In the genomic region with DNA sequence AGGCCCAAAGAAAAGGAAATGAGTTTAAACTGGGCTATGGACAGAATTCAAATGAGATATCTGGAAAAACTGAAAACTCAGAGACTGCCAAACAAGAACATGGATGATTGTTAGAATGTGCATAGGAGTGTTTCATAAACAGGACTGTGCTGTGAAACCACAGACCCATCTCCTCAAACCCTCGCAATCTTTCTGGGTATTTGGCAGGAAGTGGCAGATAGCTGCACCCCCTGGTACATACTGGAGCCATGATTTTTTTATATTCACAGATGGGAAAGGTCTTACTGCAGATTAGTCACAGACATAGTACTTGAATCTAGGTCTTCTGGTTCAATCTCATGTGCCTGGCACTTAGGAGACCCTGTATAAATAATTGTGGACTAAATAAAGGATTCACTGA, we compare ENCODE assay signal across 10 cellular contexts.
DNase-seq lines count a peak whose midpoint lies in the region; ATAC-seq and TF ChIP-seq lines count a peak whose summit lies in the region.
"Had no signal": no experiment of that assay in that cellular context is flagged by ENCODE, and none has a peak within 500 bp of the region (broad histone marks: within the 10 kb centered on the region; RNA-seq: fewer than 3 reads in every experiment).

No MANE protein-coding gene starts in this region.

- H3K27ac ChIP-seq in CD4-positive, CD25-positive, alpha-beta regulatory T cell (ENCODE audit: insufficient read depth, low read length, poor library complexity, severe bottlenecking), result peak overlapping the region; percentile 69

- no peaks in the 10 kb centered on the region for H3K36me3 ChIP-seq in CD4-positive, CD25-positive, alpha-beta regulatory T cell (ENCODE audit: control insufficient read depth, insufficient read depth, low read length)
- H3K36me3 ChIP-seq in mucosa of descending colon (ENCODE audit: low read depth), result no peaks in the 10 kb centered on the region

- H3K4me1 Mint-ChIP-seq in CD4-positive, CD25-positive, alpha-beta regulatory T cell, result peaks cover 35 to 85% (median 65%) of the 10 kb centered on the region in 4 donors
- peaks cover 80% of the 10 kb centered on the region for H3K4me1 Mint-ChIP-seq in activated T-cell treated with anti-CD3 and anti-CD28 coated beads, Interleukin-2, amount 50 U/mL, for 72 hours (ENCODE audit: low read depth)
- H3K4me1 Mint-ChIP-seq in Calu3 (ENCODE audit: low read depth, unreplicated experiment), result peaks cover 15% of the 10 kb centered on the region

- peak in 2 of 3 donors; percentile 53 to 93 for DNase-seq in CD4-positive, CD25-positive, alpha-beta regulatory T cell
- DNase-seq in Kasumi-1 (lab: John Stamatoyannopoulos, UW), result peak; percentile 17 to 32
- DNase-seq in activated T-cell treated with anti-CD3 and anti-CD28 coated beads, Interleukin-2, amount 50 U/mL, for 72 hours, result peak; percentile 52 to 65
- no peak for DNase-seq in mucosa of descending colon
- DNase-seq in NCI-H146 (lab: John Stamatoyannopoulos, UW), result no peak
- DNase-seq in Calu3, result no peak
- DNase-seq: aorta, H9 had no signal

- no peak for TF ChIP-seq CTCF in mucosa of descending colon (IDR thresholded peaks at IDR 0.05)
- TF ChIP-seq CTCF in Calu3 (IDR thresholded peaks at IDR 0.05; ENCODE audit: unreplicated experiment), result no peak

- peaks cover 0 to 5% of the 10 kb centered on the region in 2 experiments for H3K9me3 ChIP-seq in CD4-positive, CD25-positive, alpha-beta regulatory T cell (ENCODE audit: control insufficient read depth in 2 of 2, low read length in 2 of 2)
- no peaks in the 10 kb centered on the region for H3K9me3 ChIP-seq in mucosa of descending colon

- ATAC-seq in CD4-positive, CD25-positive, alpha-beta regulatory T cell (ENCODE audit: low read depth in 2 of 2), result peak; percentile 77 to 80
- peak; percentile 54 to 60 for ATAC-seq in activated T-cell treated with anti-CD3 and anti-CD28 coated beads, Interleukin-2, amount 50 U/mL, for 72 hours (replicated peaks in 1 of 2)
- ATAC-seq in mucosa of descending colon (peak; percentile 41), HG03196 (IDR thresholded peaks at IDR 0.05; ENCODE audit: unreplicated experiment) (no peak), GM18519 (IDR thresholded peaks at IDR 0.05; ENCODE audit: low FRiP score, unreplicated experiment) (no peak)

- H3K4me3 Mint-ChIP-seq in CD4-positive, CD25-positive, alpha-beta regulatory T cell, result peak overlapping the region in 3 of 4 donors; percentile 53 to 70 (median 61)
- peak overlapping the region; percentile 52 to 76 for H3K4me3 Mint-ChIP-seq in activated T-cell treated with anti-CD3 and anti-CD28 coated beads, Interleukin-2, amount 50 U/mL, for 72 hours
- H3K4me3 Mint-ChIP-seq in Calu3 (ENCODE audit: low read depth, unreplicated experiment), result no peak overlapping the region
- H3K4me3 Mint-ChIP-seq: H9 had no signal

- peaks cover 74% of the 10 kb centered on the region for H3K4me1 ChIP-seq in CD4-positive, CD25-positive, alpha-beta regulatory T cell (ENCODE audit: control insufficient read depth, insufficient read depth, low read length, poor library complexity, severe bottlenecking)
- H3K4me1 ChIP-seq in mucosa of descending colon (ENCODE audit: low read depth), result peaks cover 18% of the 10 kb centered on the region

- H3K36me3 Mint-ChIP-seq in CD4-positive, CD25-positive, alpha-beta regulatory T cell, result peaks cover 9% of the 10 kb centered on the region
- H3K36me3 Mint-ChIP-seq in activated T-cell treated with anti-CD3 and anti-CD28 coated beads, Interleukin-2, amount 50 U/mL, for 72 hours (ENCODE audit: insufficient read depth in 2 of 2), result peaks cover 0 to 2% of the 10 kb centered on the region in 2 donors
- H3K36me3 Mint-ChIP-seq in Calu3 (ENCODE audit: insufficient read depth, unreplicated experiment), result no peaks in the 10 kb centered on the region

- intact Hi-C loops in mucosa of descending colon (cut with DNase I, micrococcal nuclease), result loop anchor here in 1 of 2 donors (10.0 kb wide), 1 partner anchor 65 kb away; no protein-coding TSS in a partner anchor
- intact Hi-C loops in Calu3 (cut with micrococcal nuclease; ENCODE audit: unreplicated experiment), result no loop called here

- H3K27me3 Mint-ChIP-seq in CD4-positive, CD25-positive, alpha-beta regulatory T cell, result no peaks in the 10 kb centered on the region
- no peaks in the 10 kb centered on the region for H3K27me3 Mint-ChIP-seq in activated T-cell treated with anti-CD3 and anti-CD28 coated beads, Interleukin-2, amount 50 U/mL, for 72 hours (ENCODE audit: low read depth)
- no peaks in the 10 kb centered on the region for H3K27me3 Mint-ChIP-seq in Calu3 (ENCODE audit: unreplicated experiment)

- no TSS peak for BruUV-seq in Calu3 (replicated peaks; lab: Mats Ljungman, UMichigan)

- peak overlapping the region; percentile 84 to 99 (median 95) for H3K27ac Mint-ChIP-seq in CD4-positive, CD25-positive, alpha-beta regulatory T cell
- H3K27ac Mint-ChIP-seq in activated T-cell treated with anti-CD3 and anti-CD28 coated beads, Interleukin-2, amount 50 U/mL, for 72 hours, result peak overlapping the region; percentile 85
- no peak overlapping the region for H3K27ac Mint-ChIP-seq in Calu3 (ENCODE audit: unreplicated experiment)

- peaks cover 0 to 6% (median 0%) of the 10 kb centered on the region in 7 donors for H3K9me3 Mint-ChIP-seq in CD4-positive, CD25-positive, alpha-beta regulatory T cell
- H3K9me3 Mint-ChIP-seq in activated T-cell treated with anti-CD3 and anti-CD28 coated beads, Interleukin-2, amount 50 U/mL, for 72 hours, result no peaks in the 10 kb centered on the region
- no peaks in the 10 kb centered on the region for H3K9me3 Mint-ChIP-seq in Calu3 (ENCODE audit: low read depth, unreplicated experiment)

- H3K27me3 ChIP-seq in CD4-positive, CD25-positive, alpha-beta regulatory T cell (ENCODE audit: control insufficient read depth, insufficient read depth, low read length), result no peaks in the 10 kb centered on the region

- CTCF ChIA-PET in Calu3 (lab: Charles Lee), result no interaction called here

- H3K4me3 ChIP-seq in CD4-positive, CD25-positive, alpha-beta regulatory T cell (ENCODE audit: low read depth, low read length), result peak overlapping the region; percentile 53
- H3K4me3 ChIP-seq in mucosa of descending colon, result no peak overlapping the region

Comparison
In these comparisons a context has a peak if more than half of its experiments do, and no peak if none do; other contexts are left out.
1. ATAC-seq: peak in CD4-positive, CD25-positive, alpha-beta regulatory T cell (2 of 2), activated T-cell treated with anti-CD3 and anti-CD28 coated beads, Interleukin-2, amount 50 U/mL, for 72 hours (2 of 2) and mucosa of descending colon (single experiment); none in HG03196 (single experiment) and GM18519 (single experiment).
2. DNase-seq: peak in CD4-positive, CD25-positive, alpha-beta regulatory T cell (2 of 3), Kasumi-1 (2 of 2) and activated T-cell treated with anti-CD3 and anti-CD28 coated beads, Interleukin-2, amount 50 U/mL, for 72 hours (2 of 2); none in mucosa of descending colon (0 of 3), NCI-H146 (single experiment) and Calu3 (single experiment).